11 cellular contexts compared by ENCODE assay signal in the genomic region with DNA sequence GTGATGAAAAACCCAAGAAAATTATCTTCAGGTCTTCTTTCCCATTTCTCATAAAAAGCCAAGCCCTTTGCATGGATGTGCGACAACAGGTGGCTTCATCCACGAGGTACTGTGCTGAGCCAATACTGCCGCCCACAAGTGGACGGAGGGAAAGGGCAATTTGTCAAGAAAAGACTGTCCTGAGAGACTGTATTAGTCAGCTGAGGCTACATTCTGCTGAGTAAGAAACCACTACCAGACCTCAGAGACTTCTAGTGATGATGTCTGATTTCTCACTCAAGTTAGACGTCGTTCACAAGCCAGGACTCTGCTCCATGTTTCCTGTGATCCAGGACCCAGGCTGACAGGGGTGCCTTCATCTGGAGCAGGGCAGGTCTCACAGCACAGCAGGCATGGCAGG.
"Had no signal": no experiment of that assay in that cellular context is flagged by ENCODE, and none has a peak within 500 bp of the region (broad histone marks: within the 10 kb centered on the region; RNA-seq: fewer than 3 reads in every experiment).

No MANE protein-coding gene starts in this region.

- H3K9me3 ChIP-seq: adrenal gland, colonic mucosa, gastroesophageal sphincter, ovary, suprapubic skin, upper lobe of right lung had no signal

- H3K27me3 ChIP-seq: adrenal gland, colonic mucosa, gastroesophageal sphincter, ovary, suprapubic skin, upper lobe of right lung had no signal

- DNase-seq: activated CD4-positive, alpha-beta T cell treated with anti-CD3 and anti-CD28 coated beads, Interleukin-2, amount 50 U/mL, for 48 hours; activated naive CD4-positive, alpha-beta T cell treated with anti-CD3 and anti-CD28 coated beads, Interleukin-2, amount 10 ng/mL, durations not matched to agents 7 days and 5 days; adrenal gland; caudate nucleus; colonic mucosa; effector CD8-positive, alpha-beta T cell; ovary; upper lobe of right lung had no signal

- H3K4me3 ChIP-seq: adrenal gland, colonic mucosa, gastroesophageal sphincter, ovary, suprapubic skin, upper lobe of right lung had no signal

- H3K4me1 ChIP-seq: adrenal gland, colonic mucosa, suprapubic skin had no signal

- ATAC-seq: activated CD4-positive, CD25-positive, alpha-beta regulatory T cell treated with anti-CD3 and anti-CD28 coated beads, Interleukin-2, amount 50 U/mL, for 24 hours; gastroesophageal sphincter; upper lobe of right lung had no signal

- H3K27ac ChIP-seq: adrenal gland, colonic mucosa, gastroesophageal sphincter, ovary, suprapubic skin, upper lobe of right lung had no signal

- H3K36me3 ChIP-seq: colonic mucosa, ovary had no signal
